Comparison of ENCODE assay signal across 25 cellular contexts in genomic region chr1:59685101-59685500, GRCh38.
"Had no signal": no experiment of that assay in that cellular context is flagged by ENCODE, and none has a peak within 500 bp of the region (broad histone marks: within the 10 kb centered on the region; RNA-seq: fewer than 3 reads in every experiment).

No MANE protein-coding gene starts in this region.

- H3K9me3 Mint-ChIP-seq: central memory CD8-positive, alpha-beta T cell; effector memory CD8-positive, alpha-beta T cell; T-cell; T-helper 2 cell treated with Interferon-gamma antibody and Interleukin-4, amounts not matched to agents 5 μg/mL and 100 μg/mL, for 36 hours; WTC11 had no signal

- DNase-seq: activated naive CD4-positive, alpha-beta T cell; activated T-cell treated with anti-CD3 and anti-CD28 coated beads, Interleukin-2, amount 50 U/mL, for 1 hour; adrenal gland; brain microvascular endothelial cell; effector memory CD8-positive, alpha-beta T cell; foreskin fibroblast; immature natural killer cell; kidney glomerular epithelial cell; left ventricle myocardium superior; mammary epithelial cell; midbrain; occipital lobe; sigmoid colon; spleen; stimulated activated CD4-positive, alpha-beta T cell treated with anti-CD3 and anti-CD28 coated beads, Interleukin-4, amount 100 ng/mL, for 1 hour; stimulated activated naive CD4-positive, alpha-beta T cell; T-cell; upper lobe of left lung had no signal

- H3K27me3 Mint-ChIP-seq: activated naive CD8-positive, alpha-beta T cell; central memory CD8-positive, alpha-beta T cell; effector memory CD8-positive, alpha-beta T cell; T-cell had no signal

- FAIRE-seq: colon, endothelial cell of umbilical vein, TTC549 had no signal

- H3K4me3 Mint-ChIP-seq: activated naive CD8-positive, alpha-beta T cell; central memory CD8-positive, alpha-beta T cell; effector memory CD8-positive, alpha-beta T cell; immature natural killer cell; T-cell; T-helper 2 cell treated with Interferon-gamma antibody and Interleukin-4, amounts not matched to agents 5 μg/mL and 100 μg/mL, for 36 hours; WTC11 had no signal

- H3K4me1 Mint-ChIP-seq: central memory CD8-positive, alpha-beta T cell; immature natural killer cell; T-cell had no signal

- H3K27ac Mint-ChIP-seq: activated naive CD8-positive, alpha-beta T cell; immature natural killer cell; T-cell; T-helper 2 cell treated with Interferon-gamma antibody and Interleukin-4, amounts not matched to agents 5 μg/mL and 100 μg/mL, for 36 hours; WTC11 had no signal

- H3K36me3 Mint-ChIP-seq: activated naive CD8-positive, alpha-beta T cell; T-cell; WTC11 had no signal

- ATAC-seq: effector memory CD8-positive, alpha-beta T cell; left ventricle myocardium superior; T-cell; WTC11 had no signal
